In the genomic region with DNA sequence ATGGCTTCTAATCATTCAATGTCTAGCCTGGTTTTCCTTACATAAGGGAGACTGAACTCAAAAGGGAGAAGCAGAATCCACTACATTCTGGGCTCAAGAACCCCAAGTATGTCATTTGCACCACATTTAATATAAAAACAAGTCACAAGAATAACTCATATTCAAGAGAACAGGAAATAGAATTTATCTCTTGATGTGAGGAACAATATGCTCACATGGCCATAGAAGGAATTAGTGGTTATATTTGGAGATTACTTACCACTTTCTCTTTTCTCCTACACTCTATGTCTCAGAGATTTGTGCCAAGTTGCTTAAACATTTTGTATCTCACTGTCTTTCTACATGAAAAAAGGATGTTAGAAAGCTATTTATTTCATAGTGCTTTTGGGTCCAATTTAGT, we compare ENCODE assay signal across 22 cellular contexts.
"Had no signal": no experiment of that assay in that cellular context is flagged by ENCODE, and none has a peak within 500 bp of the region (broad histone marks: within the 10 kb centered on the region; RNA-seq: fewer than 3 reads in every experiment).

No MANE protein-coding gene starts in this region.

- H3K36me3 ChIP-seq: esophagus muscularis mucosa, gastrocnemius medialis, heart right ventricle, left ventricle myocardium inferior, lower lobe of right lung, neural progenitor cell, prostate gland, right lobe of liver, spleen had no signal

- DNase-seq: cortex of kidney; effector memory CD4-positive, alpha-beta T cell; gastrocnemius medialis; heart right ventricle; hypothalamus; left ventricle myocardium inferior; lower lobe of right lung; occipital lobe; right lobe of liver; spleen; stimulated activated CD4-positive, alpha-beta T cell treated with anti-CD3 and anti-CD28 coated beads, Interleukin-2, amount 100 ng/mL, for 24 hours; stimulated activated CD4-positive, alpha-beta T cell treated with anti-CD3 and anti-CD28 coated beads, Interleukin-4, amount 100 ng/mL, for 4 hours; stimulated activated naive B cell treated with anti-CD40 and anti-IgM and Interleukin-4, amounts not matched to agents 10 μg/mL and 1 μg/mL and 100 μg/mL, for 72 hours; stimulated activated naive CD8-positive, alpha-beta T cell treated with anti-CD3 and anti-CD28 coated beads, Interleukin-15, amount 100 ng/mL, for 72 hours; trophoblast cell had no signal

- H3K9ac ChIP-seq: neural progenitor cell, parathyroid adenoma had no signal

- H3K4me3 ChIP-seq: esophagus muscularis mucosa, gastrocnemius medialis, heart right ventricle, left ventricle myocardium inferior, lower lobe of right lung, neural progenitor cell, prostate gland, right lobe of liver, spleen had no signal

- H3K4me1 Mint-ChIP-seq: memory B cell; mesothelial cell of epicardium; neural progenitor cell; stimulated activated naive B cell treated with anti-CD40 and anti-IgM and Interleukin-4, amounts not matched to agents 10 μg/mL and 1 μg/mL and 100 μg/mL, for 72 hours; stimulated activated naive CD8-positive, alpha-beta T cell treated with anti-CD3 and anti-CD28 coated beads, Interleukin-15, amount 100 ng/mL, for 72 hours had no signal

- H3K27me3 Mint-ChIP-seq: memory B cell; natural killer cell treated with Interleukin-12 subunit alpha and Interleukin-12 subunit beta and Interleukin-15 and Interleukin-18, amount 100 ng/mL, for 72 hours; stimulated activated naive B cell treated with anti-CD40 and anti-IgM and Interleukin-4, amounts not matched to agents 10 μg/mL and 1 μg/mL and 100 μg/mL, for 72 hours; stimulated activated naive CD8-positive, alpha-beta T cell treated with anti-CD3 and anti-CD28 coated beads, Interleukin-15, amount 100 ng/mL, for 72 hours had no signal

- H3K27me3 ChIP-seq: esophagus muscularis mucosa, gastrocnemius medialis, heart right ventricle, neural progenitor cell, right lobe of liver, spleen had no signal

- H3K4me3 Mint-ChIP-seq: memory B cell; mesothelial cell of epicardium; natural killer cell treated with Interleukin-12 subunit alpha and Interleukin-12 subunit beta and Interleukin-15 and Interleukin-18, amount 100 ng/mL, for 72 hours; neural progenitor cell; stimulated activated naive B cell treated with anti-CD40 and anti-IgM and Interleukin-4, amounts not matched to agents 10 μg/mL and 1 μg/mL and 100 μg/mL, for 72 hours; stimulated activated naive CD8-positive, alpha-beta T cell treated with anti-CD3 and anti-CD28 coated beads, Interleukin-15, amount 100 ng/mL, for 72 hours had no signal

- H3K27ac Mint-ChIP-seq: memory B cell; mesothelial cell of epicardium; natural killer cell treated with Interleukin-12 subunit alpha and Interleukin-12 subunit beta and Interleukin-15 and Interleukin-18, amount 100 ng/mL, for 72 hours; neural progenitor cell; stimulated activated naive B cell treated with anti-CD40 and anti-IgM and Interleukin-4, amounts not matched to agents 10 μg/mL and 1 μg/mL and 100 μg/mL, for 72 hours; stimulated activated naive CD8-positive, alpha-beta T cell treated with anti-CD3 and anti-CD28 coated beads, Interleukin-15, amount 100 ng/mL, for 72 hours had no signal

- H3K36me3 Mint-ChIP-seq: memory B cell; mesothelial cell of epicardium; natural killer cell treated with Interleukin-12 subunit alpha and Interleukin-12 subunit beta and Interleukin-15 and Interleukin-18, amount 100 ng/mL, for 72 hours; neural progenitor cell; stimulated activated naive B cell treated with anti-CD40 and anti-IgM and Interleukin-4, amounts not matched to agents 10 μg/mL and 1 μg/mL and 100 μg/mL, for 72 hours had no signal

- H3K27ac ChIP-seq: esophagus muscularis mucosa, gastrocnemius medialis, heart right ventricle, left ventricle myocardium inferior, lower lobe of right lung, neural progenitor cell, parathyroid adenoma, prostate gland, right lobe of liver, spleen had no signal

- H3K9me3 ChIP-seq: esophagus muscularis mucosa, gastrocnemius medialis, left ventricle myocardium inferior, lower lobe of right lung, prostate gland, right lobe of liver, spleen had no signal

- H3K9me3 Mint-ChIP-seq: neural progenitor cell had no signal
